26 cellular contexts compared by ENCODE assay signal in genomic region chr1:233834609-233835008, GRCh38.
"Had no signal": no experiment of that assay in that cellular context is flagged by ENCODE, and none has a peak within 500 bp of the region (broad histone marks: within the 10 kb centered on the region; RNA-seq: fewer than 3 reads in every experiment).

No MANE protein-coding gene starts in this region.

- H3K9me3 ChIP-seq: colonic mucosa, esophagus squamous epithelium, gastrocnemius medialis, mucosa of descending colon had no signal

- H3K27me3 ChIP-seq: colonic mucosa, esophagus squamous epithelium, gastrocnemius medialis, heart right ventricle had no signal

- H3K27me3 Mint-ChIP-seq: dendritic cell treated with granulocyte-macrophage colony-stimulating factor and Interleukin-4, amounts not matched to agents 40 ng/mL and 50 ng/mL, for 4 days; naive B cell had no signal

- H3K27ac ChIP-seq: colonic mucosa, epithelial cell of prostate, esophagus squamous epithelium, gastrocnemius medialis, heart right ventricle, left ventricle myocardium inferior, lower lobe of right lung had no signal

- ATAC-seq: effector memory CD8-positive, alpha-beta T cell; esophagus mucosa; gastrocnemius medialis; heart right ventricle; left colon; left lobe of liver; lower lobe of right lung; mucosa of descending colon had no signal

- H3K36me3 ChIP-seq: colonic mucosa, esophagus squamous epithelium, gastrocnemius medialis, heart right ventricle, left ventricle myocardium inferior, lower lobe of right lung had no signal

- H3K4me1 ChIP-seq: colonic mucosa, esophagus squamous epithelium, gastrocnemius medialis, heart right ventricle, left ventricle myocardium inferior, lower lobe of right lung had no signal

- H3K4me3 Mint-ChIP-seq: dendritic cell treated with granulocyte-macrophage colony-stimulating factor and Interleukin-4, amounts not matched to agents 40 ng/mL and 50 ng/mL, for 4 days; effector memory CD8-positive, alpha-beta T cell; mesothelial cell of epicardium; naive B cell had no signal

- H3K4me1 Mint-ChIP-seq: mesothelial cell of epicardium, naive B cell had no signal

- DNase-seq: colonic mucosa; cortex of kidney; effector CD8-positive, alpha-beta T cell; effector memory CD8-positive, alpha-beta T cell; erythroblast; esophagus squamous epithelium; foreskin fibroblast; foreskin melanocyte; gastrocnemius medialis; glutamatergic neuron; head of caudate nucleus; heart right ventricle; hippocampal formation; left colon; left ventricle myocardium inferior; lower lobe of right lung; mesenchymal stem cell; mucosa of descending colon; naive B cell had no signal

- H3K36me3 Mint-ChIP-seq: mesothelial cell of epicardium had no signal

- FAIRE-seq: islet of Langerhans, keratinocyte had no signal

- H3K4me3 ChIP-seq: colonic mucosa, esophagus squamous epithelium, gastrocnemius medialis, heart right ventricle, left ventricle myocardium inferior, lower lobe of right lung, mucosa of descending colon had no signal

- H3K27ac Mint-ChIP-seq: dendritic cell treated with granulocyte-macrophage colony-stimulating factor and Interleukin-4, amounts not matched to agents 40 ng/mL and 50 ng/mL, for 4 days; effector memory CD8-positive, alpha-beta T cell; mesothelial cell of epicardium; naive B cell had no signal
